Comparison of ENCODE assay signal across 15 cellular contexts in genomic region chr3:71033681-71034220, GRCh38.
DNase-seq lines count a peak whose midpoint lies in the region; ATAC-seq, FAIRE-seq and TF ChIP-seq lines count a peak whose summit lies in the region.
"Had no signal": no experiment of that assay in that cellular context is flagged by ENCODE, and none has a peak within 500 bp of the region (broad histone marks: within the 10 kb centered on the region; RNA-seq: fewer than 3 reads in every experiment).

No MANE protein-coding gene starts in this region.

- 91 to 98% methylated on average over 9 of the region's 9 CpGs for WGBS in testis, 2 donors

- peak overlapping the region; percentile 87 for H3K27ac ChIP-seq in foreskin keratinocyte
- no peak overlapping the region for H3K27ac ChIP-seq in kidney (ENCODE audit: low read depth in 2 of 2, low read length in 2 of 2)
- H3K27ac ChIP-seq in testis, result no peak overlapping the region
- H3K27ac ChIP-seq: adrenal gland had no signal

- H3K9me3 ChIP-seq in kidney (ENCODE audit: control insufficient read depth in 1 of 2, low read length in 2 of 2) (no peaks in the 10 kb centered on the region), testis (no peaks in the 10 kb centered on the region)
- H3K9me3 ChIP-seq: adrenal gland had no signal

- peaks cover 97% of the 10 kb centered on the region for H3K4me1 Mint-ChIP-seq in activated naive CD4-positive, alpha-beta T cell treated with anti-CD3 and anti-CD28 coated beads, Interleukin-2, amount 50 U/mL, for 24 hours
- H3K4me1 Mint-ChIP-seq in activated CD8-positive, alpha-beta T cell treated with anti-CD3 and anti-CD28 coated beads, Interleukin-2, amount 10 ng/mL, durations not matched to agents 7 days and 5 days (ENCODE audit: low read depth), result peaks cover 57% of the 10 kb centered on the region
- peaks cover 63 to 91% of the 10 kb centered on the region in 2 donors for H3K4me1 Mint-ChIP-seq in stimulated activated naive B cell treated with anti-CD40 and anti-IgM and Interleukin-4, amounts not matched to agents 10 μg/mL and 1 μg/mL and 100 μg/mL, for 72 hours

- H3K36me3 ChIP-seq in kidney (ENCODE audit: control insufficient read depth in 1 of 2, insufficient read depth in 2 of 2, low read length in 2 of 2), result peaks cover 2 to 11% of the 10 kb centered on the region in 2 donors
- no peaks in the 10 kb centered on the region for H3K36me3 ChIP-seq in testis (ENCODE audit: low read depth, missing control alignments)
- H3K36me3 ChIP-seq: adrenal gland had no signal

- no peak for ATAC-seq in activated CD8-positive, alpha-beta T cell treated with anti-CD3 and anti-CD28 coated beads, Interleukin-2, amount 10 ng/mL, durations not matched to agents 7 days and 5 days
- ATAC-seq in foreskin keratinocyte, result peak; percentile 96
- ATAC-seq in stimulated activated naive B cell treated with anti-CD40 and anti-IgM and Interleukin-4, amounts not matched to agents 10 μg/mL and 1 μg/mL and 100 μg/mL, for 72 hours (replicated peaks), result no peak

- intact Hi-C loops in kidney (cut with DNase I), result no loop called here
- intact Hi-C loops in testis (cut with DNase I; ENCODE audit: low total_unique reads), result no loop called here

- no peak for DNase-seq in activated naive CD4-positive, alpha-beta T cell treated with Interleukin-2 at 50 U/mL for 16 hours
- no peak for DNase-seq in activated CD8-positive, alpha-beta T cell treated with anti-CD3 and anti-CD28 coated beads, Interleukin-2, amount 10 ng/mL, durations not matched to agents 7 days and 5 days
- DNase-seq in foreskin keratinocyte, result peak in 1 of 2 donors; percentile 69
- DNase-seq in stimulated activated naive B cell treated with anti-CD40 and anti-IgM and Interleukin-4, amounts not matched to agents 10 μg/mL and 1 μg/mL and 100 μg/mL, for 72 hours, result no peak
- DNase-seq in stimulated activated CD4-positive, alpha-beta T cell treated with anti-CD3 and anti-CD28 coated beads, Interleukin-1b, Interleukin-23, amount 100 ng/mL, for 48 hours, result no peak
- DNase-seq in kidney, result no peak
- DNase-seq in testis, result no peak
- DNase-seq: adrenal gland, EL, NCI-H146, NCI-H345 had no signal

- no peak for FAIRE-seq in kidney (lab: Jason Lieb, UNC)
- FAIRE-seq: endometrium, frontal cortex, H54 had no signal

- no peaks in the 10 kb centered on the region for H3K27me3 Mint-ChIP-seq in activated naive CD4-positive, alpha-beta T cell treated with anti-CD3 and anti-CD28 coated beads, Interleukin-2, amount 50 U/mL, for 24 hours
- H3K27me3 Mint-ChIP-seq in activated CD8-positive, alpha-beta T cell treated with anti-CD3 and anti-CD28 coated beads, Interleukin-2, amount 10 ng/mL, durations not matched to agents 7 days and 5 days (ENCODE audit: low read depth), result no peaks in the 10 kb centered on the region
- H3K27me3 Mint-ChIP-seq in stimulated activated naive B cell treated with anti-CD40 and anti-IgM and Interleukin-4, amounts not matched to agents 10 μg/mL and 1 μg/mL and 100 μg/mL, for 72 hours, result no peaks in the 10 kb centered on the region

- TF ChIP-seq CTCF in foreskin keratinocyte (conservative IDR thresholded peaks at IDR 0.05), result peak; percentile 25
- no peak for TF ChIP-seq CTCF in kidney (IDR thresholded peaks at IDR 0.05; ENCODE audit: borderline replicate concordance, extremely low read depth, insufficient read depth)
- no peak for TF ChIP-seq CTCF in testis (IDR thresholded peaks at IDR 0.05)

- no peaks in the 10 kb centered on the region for H3K9me3 Mint-ChIP-seq in activated naive CD4-positive, alpha-beta T cell treated with anti-CD3 and anti-CD28 coated beads, Interleukin-2, amount 50 U/mL, for 24 hours
- no peaks in the 10 kb centered on the region for H3K9me3 Mint-ChIP-seq in activated CD8-positive, alpha-beta T cell treated with anti-CD3 and anti-CD28 coated beads, Interleukin-2, amount 10 ng/mL, durations not matched to agents 7 days and 5 days (ENCODE audit: insufficient read depth)
- H3K9me3 Mint-ChIP-seq in stimulated activated naive B cell treated with anti-CD40 and anti-IgM and Interleukin-4, amounts not matched to agents 10 μg/mL and 1 μg/mL and 100 μg/mL, for 72 hours, result no peaks in the 10 kb centered on the region

- H3K4me3 ChIP-seq in kidney (ENCODE audit: low read length in 2 of 2) (no peak overlapping the region), testis (no peak overlapping the region)
- H3K4me3 ChIP-seq: adrenal gland had no signal

- peaks cover 49% of the 10 kb centered on the region for H3K36me3 Mint-ChIP-seq in activated naive CD4-positive, alpha-beta T cell treated with anti-CD3 and anti-CD28 coated beads, Interleukin-2, amount 50 U/mL, for 24 hours
- peaks cover 85% of the 10 kb centered on the region for H3K36me3 Mint-ChIP-seq in activated CD8-positive, alpha-beta T cell treated with anti-CD3 and anti-CD28 coated beads, Interleukin-2, amount 10 ng/mL, durations not matched to agents 7 days and 5 days (ENCODE audit: low read depth)
- H3K36me3 Mint-ChIP-seq in stimulated activated naive B cell treated with anti-CD40 and anti-IgM and Interleukin-4, amounts not matched to agents 10 μg/mL and 1 μg/mL and 100 μg/mL, for 72 hours, result peaks cover 48 to 81% of the 10 kb centered on the region in 2 donors

- H3K27me3 ChIP-seq in foreskin keratinocyte (no peaks in the 10 kb centered on the region), testis (no peaks in the 10 kb centered on the region)
- H3K27me3 ChIP-seq: adrenal gland had no signal

- CTCF ChIA-PET in activated CD8-positive, alpha-beta T cell treated with anti-CD3 and anti-CD28 coated beads, Interleukin-2, amount 10 ng/mL, durations not matched to agents 7 days and 5 days (lab: Charles Lee), result interaction anchor here (2.9 kb wide), 1 partner anchor 28 kb away, joined by 8 read pairs; no protein-coding TSS in a partner anchor

- peak overlapping the region; percentile 71 for H3K27ac Mint-ChIP-seq in activated naive CD4-positive, alpha-beta T cell treated with anti-CD3 and anti-CD28 coated beads, Interleukin-2, amount 50 U/mL, for 24 hours
- peak overlapping the region; percentile 55 for H3K27ac Mint-ChIP-seq in activated CD8-positive, alpha-beta T cell treated with anti-CD3 and anti-CD28 coated beads, Interleukin-2, amount 10 ng/mL, durations not matched to agents 7 days and 5 days
- peak overlapping the region; percentile 86 for H3K27ac Mint-ChIP-seq in stimulated activated naive B cell treated with anti-CD40 and anti-IgM and Interleukin-4, amounts not matched to agents 10 μg/mL and 1 μg/mL and 100 μg/mL, for 72 hours

- POLR2A ChIA-PET in activated CD8-positive, alpha-beta T cell treated with anti-CD3 and anti-CD28 coated beads, Interleukin-2, amount 10 ng/mL, durations not matched to agents 7 days and 5 days (lab: Charles Lee), result no interaction called here

- H3K4me3 Mint-ChIP-seq in activated naive CD4-positive, alpha-beta T cell treated with anti-CD3 and anti-CD28 coated beads, Interleukin-2, amount 50 U/mL, for 24 hours, result peak overlapping the region; percentile 42
- no peak overlapping the region for H3K4me3 Mint-ChIP-seq in activated CD8-positive, alpha-beta T cell treated with anti-CD3 and anti-CD28 coated beads, Interleukin-2, amount 10 ng/mL, durations not matched to agents 7 days and 5 days
- no peak overlapping the region for H3K4me3 Mint-ChIP-seq in stimulated activated naive B cell treated with anti-CD40 and anti-IgM and Interleukin-4, amounts not matched to agents 10 μg/mL and 1 μg/mL and 100 μg/mL, for 72 hours

- H3K9ac ChIP-seq in kidney (ENCODE audit: low read length in 2 of 2), result no peak overlapping the region

- peaks cover 6% of the 10 kb centered on the region for H3K4me1 ChIP-seq in foreskin keratinocyte
- H3K4me1 ChIP-seq in kidney (ENCODE audit: control insufficient read depth in 1 of 2, insufficient read depth in 1 of 2, low read depth in 1 of 2, low read length in 2 of 2), result peaks cover 0 to 3% of the 10 kb centered on the region in 2 donors
- no peaks in the 10 kb centered on the region for H3K4me1 ChIP-seq in testis
- H3K4me1 ChIP-seq: adrenal gland had no signal

- no peak for TF ChIP-seq POLR2A in testis (IDR thresholded peaks at IDR 0.05)
